Comparison of ENCODE assay signal across 12 cellular contexts in genomic region chr22:25230760-25231159, GRCh38. TPM values are rescaled to one million over a fixed set of nuclear protein-coding genes. Genes with fewer than 3 reads are reported as not detected.
"Had no signal": no experiment of that assay in that cellular context is flagged by ENCODE, and none has a peak within 500 bp of the region (broad histone marks: within the 10 kb centered on the region; RNA-seq: fewer than 3 reads in every experiment).

No MANE protein-coding gene starts in this region.

RNA-seq across cellular contexts. Expression of gene CRYBB2, which starts 11.3 kb away (rescaled TPM):
- total RNA-seq: activated B cell treated with CpG ODN at 0.5 μM for 24 hours; activated CD4-positive, alpha-beta memory T cell treated with anti-CD3 and anti-CD28 coated beads for 36 hours; activated CD4-positive, alpha-beta memory T cell treated with anti-CD3 and anti-CD28 coated beads, Interleukin-2, amount 10 ng/mL, durations not matched to agents 7 days and 5 days; activated CD4-positive, alpha-beta T cell treated with anti-CD3 and anti-CD28 coated beads, Interleukin-2, amount 10 ng/mL, durations not matched to agents 24 days and 14 days; activated CD8-positive, alpha-beta memory T cell treated with anti-CD3 and anti-CD28 coated beads for 36 hours; activated CD8-positive, alpha-beta memory T cell treated with anti-CD3 and anti-CD28 coated beads, Interleukin-2, amount 10 ng/mL, durations not matched to agents 7 days and 5 days; activated CD8-positive, alpha-beta T cell treated with anti-CD3 and anti-CD28 coated beads for 36 hours; activated CD8-positive, alpha-beta T cell treated with anti-CD3 and anti-CD28 coated beads, Interleukin-2, amount 10 ng/mL, durations not matched to agents 7 days and 5 days; T-cell; T-helper 1 cell treated with Interleukin-12 subunit alpha and Interleukin-12 subunit beta and Interleukin-4 antibody, amounts not matched to agents 30 ng/mL and 1 ng/mL, for 36 hours; T-helper 17 cell; T-helper 2 cell treated with Interferon-gamma antibody and Interleukin-4, amounts not matched to agents 100 ng/mL and 5 ng/mL, for 36 hours had no signal

RNA-seq across cellular contexts. Expression of gene CRYBB3, which starts 31.1 kb away (rescaled TPM):
- total RNA-seq: activated B cell treated with CpG ODN at 0.5 μM for 24 hours; activated CD8-positive, alpha-beta T cell treated with anti-CD3 and anti-CD28 coated beads for 36 hours; activated CD8-positive, alpha-beta T cell treated with anti-CD3 and anti-CD28 coated beads, Interleukin-2, amount 10 ng/mL, durations not matched to agents 7 days and 5 days; T-helper 1 cell treated with Interleukin-12 subunit alpha and Interleukin-12 subunit beta and Interleukin-4 antibody, amounts not matched to agents 30 ng/mL and 1 ng/mL, for 36 hours; T-helper 17 cell had no signal
